Comparison of ENCODE assay signal across 21 cellular contexts in genomic region chr1:218273757-218274505, GRCh38. TPM values are rescaled to one million over a fixed set of nuclear protein-coding genes. Genes with fewer than 3 reads are reported as not detected.
A peak's percentile ranks its signal among the peaks of the same experiment; 100 is the strongest.
DNase-seq lines count a peak whose midpoint lies in the region; ATAC-seq, FAIRE-seq and TF ChIP-seq lines count a peak whose summit lies in the region.
"Had no signal": no experiment of that assay in that cellular context is flagged by ENCODE, and none has a peak within 500 bp of the region (broad histone marks: within the 10 kb centered on the region; RNA-seq: fewer than 3 reads in every experiment).

No MANE protein-coding gene starts in this region.

- DNase-seq in NCI-H345 (lab: John Stamatoyannopoulos, UW), result peak; percentile 29
- no peak for DNase-seq in NCI-H345 treated with DMSO at 0.1 percent for 48 hours (lab: John Stamatoyannopoulos, UW; ENCODE audit: unreplicated experiment)
- DNase-seq in NCI-H146 (lab: John Stamatoyannopoulos, UW), result peak; percentile 90
- DNase-seq in NCI-H748 treated with DMSO at 0.1 percent for 48 hours (lab: John Stamatoyannopoulos, UW), result peak; percentile 65
- DNase-seq in small intestine, result peak; percentile 91
- DNase-seq in NCI-H446 treated with DMSO at 0.1 percent for 48 hours (lab: John Stamatoyannopoulos, UW), result no peak
- no peak for DNase-seq in ascending aorta (ENCODE audit: low spot score in 2 of 2)
- DNase-seq: cortex of kidney; H7; nucleus accumbens; stimulated activated CD4-positive, alpha-beta T cell treated with anti-CD3 and anti-CD28 coated beads, Interleukin-4, amount 100 ng/mL, for 4 hours; T1000 had no signal

- no peak for FAIRE-seq in small intestine (lab: Jason Lieb, UNC)
- FAIRE-seq: A204.1, endothelial cell of umbilical vein, G401.6, GM19239, islet of Langerhans had no signal

- H3K27ac ChIP-seq in small intestine (ENCODE audit: low read depth in 1 of 2, low read length in 1 of 2) (peak overlapping the region in 1 of 2 donors; percentile 61), ascending aorta (no peak overlapping the region)
- H3K27ac ChIP-seq: BLaER1, SK-N-MC had no signal

- peaks cover 0 to 2% of the 10 kb centered on the region in 2 donors for H3K27me3 ChIP-seq in small intestine (ENCODE audit: control insufficient read depth in 2 of 2, insufficient read depth in 2 of 2, low read length in 2 of 2)
- H3K27me3 ChIP-seq in ascending aorta, result no peaks in the 10 kb centered on the region
- H3K27me3 ChIP-seq: BLaER1 had no signal

- H3K4me1 ChIP-seq in small intestine (ENCODE audit: control insufficient read depth in 2 of 2, insufficient read depth in 1 of 2, low read depth in 1 of 2, low read length in 1 of 2) (no peaks in the 10 kb centered on the region), ascending aorta (no peaks in the 10 kb centered on the region)
- H3K4me1 ChIP-seq: BLaER1 had no signal

- 25 to 52% (median 41%) methylated on average over 3 of the region's 3 CpGs for WGBS in small intestine, 3 donors

- H3K4me3 ChIP-seq in small intestine (ENCODE audit: low read depth in 1 of 2, low read length in 2 of 2) (no peak overlapping the region), ascending aorta (no peak overlapping the region)
- H3K4me3 ChIP-seq: BLaER1, lung, SK-N-MC had no signal

- intact Hi-C loops in ascending aorta (cut with DNase I), result no loop called here

- H3K9me3 ChIP-seq in small intestine (ENCODE audit: control insufficient read depth, low read depth) (no peaks in the 10 kb centered on the region), ascending aorta (no peaks in the 10 kb centered on the region)
- H3K9me3 ChIP-seq: BLaER1 had no signal

- no peak for TF ChIP-seq CTCF in ascending aorta (IDR thresholded peaks at IDR 0.05)

- no peaks in the 10 kb centered on the region for H3K36me3 ChIP-seq in small intestine (ENCODE audit: control insufficient read depth in 2 of 2, insufficient read depth in 2 of 2, low read length in 2 of 2)
- H3K36me3 ChIP-seq in ascending aorta, result no peaks in the 10 kb centered on the region
- H3K36me3 ChIP-seq: BLaER1 had no signal

- ATAC-seq in GM21717 (IDR thresholded peaks at IDR 0.05; ENCODE audit: unreplicated experiment), result no peak

RNA-seq across cellular contexts. Expression of gene RRP15, which starts 11.2 kb away (rescaled TPM):
- polyA plus RNA-seq in small intestine, result 1 to 10 TPM; 1.3 to 4.7 (median 1.6) TPM
- 1.9 TPM for total RNA-seq in ascending aorta

Comparison
In these comparisons a context has a peak if more than half of its experiments do, and no peak if none do; other contexts are left out.
1. DNase-seq: peak in NCI-H345 (single experiment), NCI-H146 (single experiment), NCI-H748 treated with DMSO at 0.1 percent for 48 hours (single experiment) and small intestine (single experiment); none in NCI-H345 treated with DMSO at 0.1 percent for 48 hours (single experiment), NCI-H446 treated with DMSO at 0.1 percent for 48 hours (single experiment) and ascending aorta (0 of 2).